ENCODE assay signal across 8 cellular contexts in the genomic region with DNA sequence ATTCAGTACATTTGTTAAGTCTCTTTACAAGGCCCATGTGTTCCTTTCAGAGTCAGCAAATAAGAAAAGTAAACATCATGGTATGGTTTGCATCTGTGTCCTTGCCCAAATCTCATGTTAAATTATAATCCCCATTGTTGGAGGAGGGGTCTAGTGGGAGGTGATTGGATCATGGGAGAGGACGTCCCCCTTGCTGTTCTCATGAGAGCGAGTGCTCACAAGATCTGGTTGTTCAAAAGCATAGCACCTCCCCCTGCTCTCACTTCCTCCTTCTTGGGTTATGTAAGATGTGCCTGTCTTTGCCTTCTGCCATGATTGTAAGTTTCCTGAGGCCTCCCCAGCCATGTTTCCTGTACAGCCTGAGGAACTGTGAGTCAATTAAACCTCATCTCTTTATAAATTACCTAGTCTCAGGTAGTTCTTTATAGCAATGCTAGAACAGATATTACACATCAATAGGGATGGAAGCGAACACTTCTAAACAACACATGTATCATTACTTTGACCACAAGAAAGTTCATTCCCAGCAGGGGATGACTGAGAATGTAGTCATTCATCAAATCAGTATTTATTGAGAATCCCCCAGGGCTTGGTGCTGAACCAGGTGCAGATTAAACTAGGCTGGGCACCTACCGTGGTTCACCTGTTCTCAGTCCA. TPM values are rescaled to one million over a fixed set of nuclear protein-coding genes. Genes with fewer than 3 reads are reported as not detected.
A peak's percentile ranks its signal among the peaks of the same experiment; 100 is the strongest.
DNase-seq lines count a peak whose midpoint lies in the region; ATAC-seq, FAIRE-seq and TF ChIP-seq lines count a peak whose summit lies in the region.

No MANE protein-coding gene starts in this region.

- no peaks in the 10 kb centered on the region for H3K9me3 ChIP-seq in iPS-20b (ENCODE audit: insufficient read depth, low read depth, low read length)

- peaks cover 14% of the 10 kb centered on the region for H3K27me3 ChIP-seq in iPS-20b (ENCODE audit: insufficient read depth, low read length)

- intact Hi-C loops in left cardiac atrium (cut with DNase I): no loop called here

- peak overlapping the region; percentile 8; the same call in 1 of the 2 replicates for H3K4me3 ChIP-seq in iPS-20b (ENCODE audit: low read length)

- DNase-seq in GM12892 (ENCODE audit: insufficient read length): no peak
- peak; percentile 36 for DNase-seq in NCI-H69 (lab: John Stamatoyannopoulos, UW)
- no peak for DNase-seq in stimulated activated CD4-positive, alpha-beta T cell treated with anti-CD3 and anti-CD28 coated beads, Interleukin-2, amount 100 ng/mL, for 48 hours
- no peak for DNase-seq in NCI-H2171 treated with DMSO at 0.1 percent for 48 hours (lab: John Stamatoyannopoulos, UW)
- DNase-seq in left cardiac atrium: no peak

- 0 out of 2 replicates have a peak overlapping the region, but pooled peaks have one; percentile 1 for H3K9ac ChIP-seq in iPS-20b (ENCODE audit: low read depth, low read length)

- peaks cover 21% of the 10 kb centered on the region; the same call in 1 of the 2 replicates for H3K4me1 ChIP-seq in iPS-20b (ENCODE audit: insufficient read depth, low read length)

- no peak overlapping the region for H3K27ac ChIP-seq in iPS-20b (ENCODE audit: low read length)

- no peak for TF ChIP-seq POLR2A in GM12892 (IDR thresholded peaks at IDR 0.05; ENCODE audit: low read depth, low read length)

- peak; percentile 92 for FAIRE-seq in GM12892 (lab: Jason Lieb, UNC)

- ATAC-seq in GM21786 (IDR thresholded peaks at IDR 0.05; ENCODE audit: unreplicated experiment) (peak; percentile 74), GM18519 (IDR thresholded peaks at IDR 0.05; ENCODE audit: low FRiP score, unreplicated experiment) (no peak), left cardiac atrium (no peak)

- H3K36me3 ChIP-seq in iPS-20b (ENCODE audit: insufficient read depth, low read depth, low read length): no peaks in the 10 kb centered on the region

RNA-seq across cellular contexts. Expression of a gene that starts 4.1 kb away (rescaled TPM):
- 0.76 TPM for polyA plus RNA-seq in GM12892 (2012; ENCODE audit: missing spikeins)
- under 1 TPM; 0.32 to 0.37 TPM for total RNA-seq in left cardiac atrium

RNA-seq across cellular contexts. Expression of a gene that starts 15.4 kb away (rescaled TPM):
- 32.3 TPM for polyA plus RNA-seq in GM12892 (2012; ENCODE audit: missing spikeins)
- total RNA-seq in left cardiac atrium: 10 to 100 TPM; 18.7 to 48.9 TPM

RNA-seq across cellular contexts. Expression of a gene that starts 15.7 kb away (rescaled TPM):
- polyA plus RNA-seq in GM12892 (2012; ENCODE audit: missing spikeins): 7.1 TPM
- 10 to 100 TPM; 20.2 to 43.4 TPM for total RNA-seq in left cardiac atrium
